9 cellular contexts compared by ENCODE assay signal in the genomic region with DNA sequence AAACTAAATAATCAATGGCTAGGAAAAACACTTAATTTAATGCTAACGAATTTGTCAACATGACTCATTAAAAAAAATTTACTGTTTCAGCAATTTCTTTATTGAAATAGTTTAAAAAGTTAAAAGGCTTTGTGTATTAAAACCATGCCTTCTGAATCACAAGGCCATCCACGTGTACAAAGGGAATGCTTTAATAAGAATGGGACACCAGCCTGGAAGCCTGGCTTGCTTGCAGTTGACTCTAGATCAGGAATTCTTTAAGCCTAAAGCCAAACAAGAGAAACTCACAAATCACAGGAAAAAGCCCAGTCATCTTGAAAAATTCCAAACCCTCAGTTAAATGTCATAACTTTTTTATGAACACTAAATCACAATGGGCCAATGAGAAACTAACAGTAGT.
DNase-seq lines count a peak whose midpoint lies in the region; TF ChIP-seq lines count a peak whose summit lies in the region.
"Had no signal": no experiment of that assay in that cellular context is flagged by ENCODE, and none has a peak within 500 bp of the region (broad histone marks: within the 10 kb centered on the region; RNA-seq: fewer than 3 reads in every experiment).

No MANE protein-coding gene starts in this region.

- no peak overlapping the region for H3K4me3 ChIP-seq in uterus
- H3K4me3 ChIP-seq in SJCRH30: no peak overlapping the region

- no peak for TF ChIP-seq POLR2A in uterus (IDR thresholded peaks at IDR 0.05)

- intact Hi-C loops in uterus (cut with DNase I; ENCODE audit: low total_unique reads): no loop called here

- peak overlapping the region in 1 of 2 donors; percentile 36 for H3K27ac ChIP-seq in uterus
- H3K27ac ChIP-seq in SJCRH30: no peak overlapping the region

- peak; percentile 69 for DNase-seq in HS-5 (ENCODE audit: low read depth)
- DNase-seq in dedifferentiated amniotic fluid mesenchymal stem cell (ENCODE audit: extremely low spot score): peak; percentile 89
- DNase-seq in iPS-NIHi7 (ENCODE audit: extremely low spot score): peak; percentile 22
- peak; percentile 17 to 39 for DNase-seq in uterus
- no peak for DNase-seq in DMS153 treated with DMSO at 0.1 percent for 48 hours (lab: John Stamatoyannopoulos, UW; ENCODE audit: unreplicated experiment)
- DNase-seq in SJCRH30: no peak
- DNase-seq in NCI-H1436 treated with DMSO at 0.1 percent for 48 hours (lab: John Stamatoyannopoulos, UW): no peak
- DNase-seq: activated naive CD8-positive, alpha-beta T cell treated with anti-CD3 and anti-CD28 coated beads, Interleukin-2, amount 10 ng/mL, durations not matched to agents 7 days and 5 days; erythroblast had no signal

- TF ChIP-seq CTCF in uterus (IDR thresholded peaks at IDR 0.05): no peak

- H3K4me1 ChIP-seq in uterus: no peaks in the 10 kb centered on the region
- H3K4me1 ChIP-seq in SJCRH30: no peaks in the 10 kb centered on the region

- no peaks in the 10 kb centered on the region for H3K9me3 ChIP-seq in uterus
- H3K9me3 ChIP-seq in SJCRH30 (replicated peaks): no peaks in the 10 kb centered on the region

- H3K36me3 ChIP-seq in uterus (no peaks in the 10 kb centered on the region), SJCRH30 (no peaks in the 10 kb centered on the region)

- H3K27me3 ChIP-seq in uterus: no peaks in the 10 kb centered on the region
- H3K27me3 ChIP-seq in SJCRH30: no peaks in the 10 kb centered on the region

Comparison
In these comparisons a context has a peak if more than half of its experiments do, and no peak if none do; other contexts are left out.
1. DNase-seq: peak in HS-5 (single experiment), dedifferentiated amniotic fluid mesenchymal stem cell (single experiment), iPS-NIHi7 (single experiment) and uterus (2 of 2); none in DMS153 treated with DMSO at 0.1 percent for 48 hours (single experiment), SJCRH30 (0 of 2) and NCI-H1436 treated with DMSO at 0.1 percent for 48 hours (single experiment).